ENCODE assay signal across 8 cellular contexts in the genomic region with DNA sequence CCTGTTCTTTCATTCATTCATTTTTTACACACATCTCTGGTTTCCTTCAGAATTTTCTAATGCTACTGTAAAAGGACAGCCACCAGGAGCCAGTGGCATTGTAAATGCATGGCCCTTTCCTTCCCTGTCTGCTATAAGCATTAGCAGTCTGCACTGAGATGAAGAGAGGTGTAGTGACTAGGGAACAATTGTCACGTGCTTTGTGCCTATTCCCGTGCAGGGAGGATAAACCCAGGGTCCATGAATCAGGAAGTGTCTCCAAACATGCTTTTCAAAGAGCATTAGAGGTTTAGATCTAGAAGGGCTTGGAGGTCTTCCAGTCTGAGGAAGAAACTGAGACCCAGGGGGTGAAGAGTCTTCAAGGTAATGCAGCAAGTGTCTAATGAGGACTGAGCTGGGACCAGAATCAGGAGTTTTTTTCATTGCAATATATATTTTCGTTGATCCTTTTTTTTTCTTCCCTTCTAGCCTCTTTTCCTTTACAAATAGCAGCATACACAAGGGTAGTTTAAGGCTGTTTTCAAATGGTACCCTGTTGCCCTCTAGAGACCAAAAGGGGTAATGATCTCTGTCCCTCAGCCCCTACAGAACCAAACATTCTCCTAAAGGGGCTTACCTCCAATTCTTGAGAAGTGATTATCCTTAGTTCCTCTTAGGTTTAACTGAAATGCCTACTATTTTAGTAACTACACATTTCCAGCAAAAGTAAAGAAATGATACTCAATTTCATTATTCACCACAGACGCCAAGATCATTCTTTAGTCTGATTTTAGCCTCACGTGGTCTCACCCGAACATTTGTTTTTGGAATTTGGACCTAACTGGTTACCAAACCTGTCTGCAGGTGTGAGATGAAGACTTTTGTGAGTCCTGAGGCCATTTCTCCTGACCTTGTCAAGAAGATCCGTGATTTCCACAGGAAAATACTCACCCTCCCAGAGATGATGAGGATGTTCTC. TPM values are rescaled to one million over a fixed set of nuclear protein-coding genes. Genes with fewer than 3 reads are reported as not detected.
DNase-seq lines count a peak whose midpoint lies in the region; ATAC-seq and TF ChIP-seq lines count a peak whose summit lies in the region.

No MANE protein-coding gene starts in this region.

- no peaks in the 10 kb centered on the region for H3K79me1 ChIP-seq in neuronal stem cell (ENCODE audit: low read depth, low read length)

- peaks cover 0 to 2% of the 10 kb centered on the region in 2 donors for H3K4me1 ChIP-seq in neuronal stem cell (ENCODE audit: control insufficient read depth in 2 of 2, insufficient read depth in 1 of 2, low read depth in 1 of 2, low read length in 2 of 2)

- H3K23ac ChIP-seq in neuronal stem cell (ENCODE audit: low read depth, low read length, poor library complexity), result no peak overlapping the region

- H2BK120ac ChIP-seq in neuronal stem cell (ENCODE audit: low read depth, low read length), result no peak overlapping the region

- H3K18ac ChIP-seq in neuronal stem cell (ENCODE audit: low read length), result no peak overlapping the region

- H2BK12ac ChIP-seq in neuronal stem cell (ENCODE audit: low read length), result no peak overlapping the region

- no peak overlapping the region for H2AK5ac ChIP-seq in neuronal stem cell (ENCODE audit: low read depth, low read length)

- H3K27me3 ChIP-seq in neuronal stem cell (ENCODE audit: control insufficient read depth in 3 of 3, insufficient read depth in 3 of 3, low read depth in 1 of 3, low read length in 3 of 3), result peaks cover 0 to 74% (median 25%) of the 10 kb centered on the region in 3 experiments

- H3K36me3 ChIP-seq in neuronal stem cell (replicated peaks in 1 of 2; ENCODE audit: control insufficient read depth in 2 of 2, insufficient read depth in 2 of 2, low read length in 2 of 2), result no peaks in the 10 kb centered on the region

- H2BK5ac ChIP-seq in neuronal stem cell (ENCODE audit: low read length), result no peak overlapping the region

- no peak overlapping the region for H3K9ac ChIP-seq in neuronal stem cell (ENCODE audit: low read depth, low read length, poor library complexity)

- no peak overlapping the region for H3K4ac ChIP-seq in neuronal stem cell (ENCODE audit: low read length)

- ATAC-seq in GM18519 (IDR thresholded peaks at IDR 0.05; ENCODE audit: low FRiP score, unreplicated experiment), result no peak

- peak; percentile 75 for TF ChIP-seq CTCF in LNCAP (IDR thresholded peaks at IDR 0.05)

- DNase-seq in SHP77 (lab: John Stamatoyannopoulos, UW) (peak; percentile 5 to 29), SHP77 treated with DMSO at 0.1 percent for 48 hours (lab: John Stamatoyannopoulos, UW) (no peak), SW480 (ENCODE audit: low spot score) (peak; percentile 57), fibroblast of peridontal ligament (ENCODE audit: extremely low read depth) (peak; percentile 72), neuronal stem cell (ENCODE audit: low spot score) (peak; percentile 38), caudate nucleus (lab: John Stamatoyannopoulos, UW) (no peak)

- no peak overlapping the region for H2AFZ ChIP-seq in neuronal stem cell (ENCODE audit: low read length)

- no peak overlapping the region for H3K4me3 ChIP-seq in neuronal stem cell (ENCODE audit: low read length in 2 of 2)

- no peak overlapping the region for H3K4me2 ChIP-seq in neuronal stem cell (ENCODE audit: insufficient read depth, low read length, poor library complexity, severe bottlenecking)

- no peak overlapping the region for H2BK15ac ChIP-seq in neuronal stem cell (ENCODE audit: low read length)

- no peak overlapping the region for H3K14ac ChIP-seq in neuronal stem cell (ENCODE audit: low read length)

- no peak overlapping the region for H4K91ac ChIP-seq in neuronal stem cell (ENCODE audit: low read depth, low read length, poor library complexity)

- H3K9me3 ChIP-seq in neuronal stem cell (replicated peaks in 1 of 2; ENCODE audit: control insufficient read depth in 2 of 2, insufficient read depth in 1 of 2, low read depth in 1 of 2, low read length in 2 of 2), result no peaks in the 10 kb centered on the region

- no peak overlapping the region for H4K8ac ChIP-seq in neuronal stem cell (ENCODE audit: low read depth, low read length)

- WGBS in neuronal stem cell (ENCODE audit: extremely low coverage in 2 of 2, insufficient read length in 2 of 2, insufficient replicate concordance in 1 of 2), 2 donors, result no CpG with 5 or more reads among the region's 7 CpGs

- H3K27ac ChIP-seq in neuronal stem cell (replicated peaks; ENCODE audit: low read length), result no peak overlapping the region
- H3K27ac ChIP-seq in caudate nucleus (ENCODE audit: low read depth, low read length), result no peak overlapping the region

RNA-seq across cellular contexts. Expression of gene TRIM15, which starts 6.6 kb away (rescaled TPM):
- 0.07 TPM for polyA plus RNA-seq in neuronal stem cell (2013, experiment 1 of 2)
- 0.04 TPM for polyA plus RNA-seq in neuronal stem cell (2013, experiment 2 of 2)

RNA-seq across cellular contexts. Expression of gene TRIM10, which starts 8.9 kb away (rescaled TPM):
- not detected for polyA plus RNA-seq in neuronal stem cell (2013, experiment 1 of 2)
- polyA plus RNA-seq in neuronal stem cell (2013, experiment 2 of 2), result not detected

RNA-seq across cellular contexts. Expression of gene TRIM40, which starts 34.0 kb away (rescaled TPM):
- not detected for polyA plus RNA-seq in neuronal stem cell (2013, experiment 1 of 2)
- polyA plus RNA-seq in neuronal stem cell (2013, experiment 2 of 2), result not detected

RNA-seq across cellular contexts. Expression of gene TRIM26, which starts 43.3 kb away (rescaled TPM):
- polyA plus RNA-seq in neuronal stem cell (2013, experiment 1 of 2), result 8.7 TPM
- polyA plus RNA-seq in neuronal stem cell (2013, experiment 2 of 2), result 8.4 TPM

RNA-seq across cellular contexts. Expression of gene TRIM31, which starts 57.0 kb away (rescaled TPM):
- polyA plus RNA-seq in neuronal stem cell (2013, experiment 1 of 2), result not detected
- polyA plus RNA-seq in neuronal stem cell (2013, experiment 2 of 2), result not detected

Comparison
In these comparisons a context has a peak if more than half of its experiments do, and no peak if none do; other contexts are left out.
1. DNase-seq: peak in SHP77 (2 of 2), SW480 (single experiment), fibroblast of peridontal ligament (single experiment) and neuronal stem cell (single experiment); none in SHP77 treated with DMSO at 0.1 percent for 48 hours (single experiment) and caudate nucleus (0 of 61).